Comparison of ENCODE assay signal across 8 cellular contexts in the genomic region with DNA sequence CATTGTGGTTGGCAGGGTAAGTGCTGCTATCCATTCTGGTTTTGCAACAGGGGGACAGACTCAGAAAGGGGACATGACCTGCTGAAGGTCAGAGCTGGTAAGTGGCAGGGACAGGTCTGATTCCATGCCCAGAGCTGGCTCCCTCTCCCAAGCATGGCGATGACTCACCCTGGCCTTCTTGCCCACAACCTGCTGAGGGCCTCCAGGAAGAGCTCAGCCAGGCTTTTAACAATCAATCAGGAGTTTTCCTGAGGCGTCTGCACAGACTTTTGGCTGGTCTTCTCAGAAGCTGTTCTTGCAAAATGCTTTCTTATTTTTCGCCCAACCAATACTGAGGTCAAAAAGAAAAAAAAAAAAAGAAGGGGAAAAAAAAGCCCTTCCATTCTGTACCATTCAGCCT. TPM values are rescaled to one million over a fixed set of nuclear protein-coding genes. Genes with fewer than 3 reads are reported as not detected.
A peak's percentile ranks its signal among the peaks of the same experiment; 100 is the strongest.
DNase-seq lines count a peak whose midpoint lies in the region; ATAC-seq and TF ChIP-seq lines count a peak whose summit lies in the region.

No MANE protein-coding gene starts in this region.

- H4K20me1 ChIP-seq in Loucy (ENCODE audit: insufficient read depth, low read length, poor library complexity, severe bottlenecking): no peaks in the 10 kb centered on the region

- peaks cover 12% of the 10 kb centered on the region for H3K4me1 ChIP-seq in Loucy (ENCODE audit: insufficient read depth, low read length, poor library complexity, severe bottlenecking)

- H3K27me3 ChIP-seq in Loucy (ENCODE audit: insufficient read depth, low read length, poor library complexity, severe bottlenecking): no peaks in the 10 kb centered on the region

- H3K79me2 ChIP-seq in Loucy (ENCODE audit: insufficient read depth, low read length): no peaks in the 10 kb centered on the region

- H3K4me3 Mint-ChIP-seq in naive thymus-derived CD8-positive, alpha-beta T cell: no peak overlapping the region

- H3K9ac ChIP-seq in Loucy (ENCODE audit: low read depth, low read length, poor library complexity, severe bottlenecking): no peak overlapping the region

- no peaks in the 10 kb centered on the region for H3K9me3 Mint-ChIP-seq in naive thymus-derived CD8-positive, alpha-beta T cell

- POLR2A ChIA-PET in naive thymus-derived CD8-positive, alpha-beta T cell (lab: Charles Lee): no interaction called here

- H3K27ac Mint-ChIP-seq in naive thymus-derived CD8-positive, alpha-beta T cell: no peak overlapping the region

- H3K27me3 Mint-ChIP-seq in naive thymus-derived CD8-positive, alpha-beta T cell: no peaks in the 10 kb centered on the region

- no peaks in the 10 kb centered on the region for H3K4me1 Mint-ChIP-seq in naive thymus-derived CD8-positive, alpha-beta T cell

- H3K9me3 ChIP-seq in Loucy (ENCODE audit: insufficient read depth, low read depth, low read length): no peaks in the 10 kb centered on the region

- H3K9me2 ChIP-seq in Loucy (replicated peaks; ENCODE audit: low read depth, low read length): no peaks in the 10 kb centered on the region

- H3F3A ChIP-seq in Loucy (ENCODE audit: low read depth): no peaks in the 10 kb centered on the region

- TF ChIP-seq CTCF in Loucy (conservative IDR thresholded peaks at IDR 0.05; ENCODE audit: low read length) (no peak), choroid plexus epithelial cell (conservative IDR thresholded peaks at IDR 0.05; ENCODE audit: low read depth, low read length) (no peak)

- H3K36me3 Mint-ChIP-seq in naive thymus-derived CD8-positive, alpha-beta T cell: no peaks in the 10 kb centered on the region

- H3K4me3 ChIP-seq in Loucy (ENCODE audit: low read length, poor library complexity, severe bottlenecking) (no peak overlapping the region), choroid plexus epithelial cell (ENCODE audit: low read depth, low read length) (no peak overlapping the region)

- ATAC-seq in naive thymus-derived CD8-positive, alpha-beta T cell: no peak

- peak; percentile 40 for DNase-seq in COLO829 (ENCODE audit: low spot score)
- DNase-seq in choroid plexus epithelial cell (ENCODE audit: low read depth): peak; percentile 15
- peak; percentile 75 for DNase-seq in mucosa of gallbladder (ENCODE audit: low spot score)
- no peak for DNase-seq in NCI-H1417 (lab: John Stamatoyannopoulos, UW)
- no peak for DNase-seq in NCI-H748 (lab: John Stamatoyannopoulos, UW; ENCODE audit: unreplicated experiment)
- no peak for DNase-seq in naive thymus-derived CD8-positive, alpha-beta T cell
- no peak for DNase-seq in NCI-H1694 (lab: John Stamatoyannopoulos, UW)

- no peak overlapping the region for H2AFZ ChIP-seq in Loucy (ENCODE audit: low read length)

- H3K36me3 ChIP-seq in Loucy (ENCODE audit: insufficient read depth, low read length): no peaks in the 10 kb centered on the region

- H3K4me2 ChIP-seq in Loucy (ENCODE audit: low read depth, low read length, poor library complexity, severe bottlenecking): peak overlapping the region; percentile 7

RNA-seq across cellular contexts. Expression of a gene that starts 17.9 kb away (rescaled TPM):
- 0.06 TPM for total RNA-seq in mucosa of gallbladder
- total RNA-seq in naive thymus-derived CD8-positive, alpha-beta T cell: 1 to 10 TPM; 3.7 to 3.9 TPM
- under 1 TPM in 1 of 3 donors, not detected in 2; 0.06 TPM for polyA plus RNA-seq in naive thymus-derived CD8-positive, alpha-beta T cell

Comparison
In these comparisons a context has a peak if more than half of its experiments do, and no peak if none do; other contexts are left out.
1. DNase-seq: peak in COLO829 (single experiment), choroid plexus epithelial cell (single experiment) and mucosa of gallbladder (single experiment); none in NCI-H1417 (0 of 3), NCI-H748 (single experiment), naive thymus-derived CD8-positive, alpha-beta T cell (0 of 10) and NCI-H1694 (single experiment).